In genomic region chr11:65491614-65492386, GRCh38 we compare ENCODE assay signal across 8 cellular contexts. TPM values are rescaled to one million over a fixed set of nuclear protein-coding genes. Genes with fewer than 3 reads are reported as not detected.
DNase-seq lines count a peak whose midpoint lies in the region; ATAC-seq, FAIRE-seq and TF ChIP-seq lines count a peak whose summit lies in the region.

No MANE protein-coding gene starts in this region.

- H3K27ac ChIP-seq in caudate nucleus (ENCODE audit: low read depth, low read length) (peak overlapping the region; percentile 99), right lobe of liver (peak overlapping the region; percentile 94 to 100 (median 94)), suprapubic skin (peak overlapping the region; percentile 99)

- H3K4me3 ChIP-seq in right lobe of liver (no peak overlapping the region), suprapubic skin (no peak overlapping the region)

- H3K9me3 ChIP-seq in right lobe of liver (no peaks in the 10 kb centered on the region), suprapubic skin (no peaks in the 10 kb centered on the region)

- peak; percentile 76 for TF ChIP-seq EP300 in suprapubic skin (IDR thresholded peaks at IDR 0.05)

- no peak for TF ChIP-seq POLR2A in right lobe of liver (IDR thresholded peaks at IDR 0.05)
- peak in 1 of 2 donors; percentile 55 for TF ChIP-seq POLR2A in suprapubic skin (IDR thresholded peaks at IDR 0.05)

- H3K36me3 ChIP-seq in right lobe of liver (no peaks in the 10 kb centered on the region), suprapubic skin (no peaks in the 10 kb centered on the region)

- 30% methylated on average over 10 of the region's 17 CpGs for WGBS in right lobe of liver (ENCODE audit: insufficient coverage, low coverage, low lambda C conversion rate, missing lambda C conversion rate)
- 11% methylated on average over 9 of the region's 17 CpGs for WGBS in suprapubic skin

- peaks cover 0 to 64% (median 39%) of the 10 kb centered on the region in 4 donors for H3K4me1 ChIP-seq in right lobe of liver
- H3K4me1 ChIP-seq in suprapubic skin, result peaks cover 97% of the 10 kb centered on the region

- DNase-seq in A172 (ENCODE audit: low spot score), result peak; percentile 91
- no peak for DNase-seq in GM18507 (ENCODE audit: extremely low spot score, insufficient read length, low read depth)
- peak; percentile 81 to 84 for DNase-seq in NCI-H524 (lab: John Stamatoyannopoulos, UW)
- DNase-seq in caudate nucleus (lab: John Stamatoyannopoulos, UW), result peak in 36 of 61 donors; percentile 30 to 83 (median 56)
- DNase-seq in right lobe of liver, result peak; percentile 58 to 79 (median 71)
- DNase-seq in suprapubic skin (ENCODE audit: low spot score in 2 of 2), result peak; percentile 95 to 96
- no peak for DNase-seq in stimulated activated CD8-positive, alpha-beta memory T cell treated with anti-CD3 and anti-CD28 coated beads, Interleukin-4, amount 100 ng/mL, for 48 hours

- peak; percentile 5 for FAIRE-seq in GM18507 (lab: Jason Lieb, UNC)

- TF ChIP-seq CTCF in right lobe of liver (IDR thresholded peaks at IDR 0.05), result no peak
- TF ChIP-seq CTCF in suprapubic skin (IDR thresholded peaks at IDR 0.05), result no peak

- no peaks in the 10 kb centered on the region for H3K27me3 ChIP-seq in right lobe of liver
- H3K27me3 ChIP-seq in suprapubic skin, result no peaks in the 10 kb centered on the region

- peak; percentile 3 to 16 (median 14) for ATAC-seq in right lobe of liver
- ATAC-seq in HG02852 (IDR thresholded peaks at IDR 0.05; ENCODE audit: unreplicated experiment), result no peak

- intact Hi-C loops in right lobe of liver (cut with DNase I), result no loop called here

RNA-seq across cellular contexts. Expression of gene MALAT1, which starts 7.0 kb away (rescaled TPM):
- total RNA-seq in A172 (2014; rRNA removed; shearing (Covaris generic)), result 1,067 and 1,084 TPM in 2 replicates
- total RNA-seq in right lobe of liver (1,000 to 10,000 TPM; 2,716 to 5,163 (median 3,933) TPM), suprapubic skin (over 10,000 TPM; 10,207 to 42,728 (median 11,538) TPM)

RNA-seq across cellular contexts. Expression of gene SCYL1, which starts 33.1 kb away (rescaled TPM):
- total RNA-seq in A172 (2014; rRNA removed; shearing (Covaris generic)), result 65.6 and 70.6 TPM in 2 replicates
- 10 to 100 TPM; 51.3 to 82.3 (median 57.0) TPM for total RNA-seq in right lobe of liver
- total RNA-seq in suprapubic skin, result 10 to 100 TPM; 63.2 to 83.6 (median 78.4) TPM

Comparison
In these comparisons a context has a peak if more than half of its experiments do, and no peak if none do; other contexts are left out.
1. DNase-seq: peak in A172 (single experiment), NCI-H524 (2 of 2), caudate nucleus (36 of 61), right lobe of liver (3 of 3) and suprapubic skin (2 of 2); none in GM18507 (single experiment) and stimulated activated CD8-positive, alpha-beta memory T cell treated with anti-CD3 and anti-CD28 coated beads, Interleukin-4, amount 100 ng/mL, for 48 hours (single experiment).
2. Peak in every context shown above with its lines, with median percentiles within 50 percentile points of each other: H3K27ac ChIP-seq.